Comparison of ENCODE assay signal across 25 cellular contexts in the genomic region with DNA sequence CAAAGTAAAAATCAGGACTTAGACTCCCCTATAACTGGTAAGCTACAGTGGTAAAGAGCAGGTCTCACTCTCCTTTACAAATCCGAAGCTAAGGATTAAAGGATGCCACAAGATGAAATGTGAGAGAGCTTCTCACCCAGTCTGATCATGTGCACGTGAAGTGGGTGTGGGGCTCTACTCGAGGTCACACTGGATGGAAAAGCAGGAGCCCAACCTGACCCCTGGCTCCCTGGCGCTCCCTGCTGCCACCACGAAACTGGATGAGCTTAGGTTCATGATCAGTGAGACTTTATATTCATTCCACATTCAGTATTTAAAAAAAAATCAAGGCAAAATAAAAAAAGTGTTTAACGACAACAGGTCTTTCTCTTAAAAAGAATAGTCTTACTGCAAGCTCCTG. TPM values are rescaled to one million over a fixed set of nuclear protein-coding genes. Genes with fewer than 3 reads are reported as not detected.
"Had no signal": no experiment of that assay in that cellular context is flagged by ENCODE, and none has a peak within 500 bp of the region (broad histone marks: within the 10 kb centered on the region; RNA-seq: fewer than 3 reads in every experiment).

No MANE protein-coding gene starts in this region.

- H3K4me1 ChIP-seq: esophagus muscularis mucosa, foreskin keratinocyte, gastrocnemius medialis, heart right ventricle had no signal

- H2AFZ ChIP-seq: hepatocyte had no signal

- H3K4me3 ChIP-seq: coronary artery, dorsolateral prefrontal cortex, esophagus muscularis mucosa, gastrocnemius medialis, heart right ventricle, hepatocyte had no signal

- H3K27me3 ChIP-seq: brain microvascular endothelial cell, esophagus muscularis mucosa, foreskin keratinocyte, gastrocnemius medialis, hepatocyte had no signal

- H3K9me3 ChIP-seq: gastrocnemius medialis had no signal

- H3K36me3 ChIP-seq: brain microvascular endothelial cell, esophagus muscularis mucosa, gastrocnemius medialis, heart right ventricle had no signal

- H3K27ac ChIP-seq: brain microvascular endothelial cell, coronary artery, esophagus muscularis mucosa, foreskin keratinocyte, gastrocnemius medialis, heart right ventricle, hepatocyte had no signal

- ATAC-seq: activated CD4-positive, CD25-positive, alpha-beta regulatory T cell treated with anti-CD3 and anti-CD28 coated beads, Interleukin-2, amount 50 U/mL, for 24 hours; activated CD8-positive, alpha-beta T cell treated with anti-CD3 and anti-CD28 coated beads for 36 hours; activated T-cell treated with anti-CD3 and anti-CD28 coated beads, Interleukin-2, amount 50 U/mL, for 4 hours; activated T-helper 17 cell treated with anti-CD3 and anti-CD28 coated beads, Interleukin-2, amount 50 U/mL, for 72 hours; foreskin keratinocyte; gastrocnemius medialis; heart right ventricle had no signal

- DNase-seq: activated B cell treated with CpG ODN at 0.5 μM for 24 hours; activated CD4-positive, alpha-beta T cell treated with anti-CD3 and anti-CD28 coated beads for 48 hours; activated CD4-positive, alpha-beta T cell treated with anti-CD3 and anti-CD28 coated beads, Interleukin-2, amount 50 U/mL, for 1 hour; activated CD4-positive, alpha-beta T cell treated with anti-CD3 and anti-CD28 coated beads, Interleukin-2, amount 50 U/mL, for 48 hours; activated CD8-positive, alpha-beta memory T cell treated with anti-CD3 and anti-CD28 coated beads for 24 hours; activated CD8-positive, alpha-beta T cell treated with anti-CD3 and anti-CD28 coated beads for 36 hours; activated effector memory CD4-positive, alpha-beta T cell treated with Interleukin-2 at 50 U/mL for 16 hours; activated gamma-delta T cell treated with Interleukin-2 at 50 U/mL for 16 hours; activated naive CD4-positive, alpha-beta T cell treated with anti-CD3 and anti-CD28 coated beads, Interleukin-2, amount 50 U/mL, for 16 hours; activated naive CD4-positive, alpha-beta T cell treated with Interleukin-2 at 50 U/mL for 16 hours; activated T-cell treated with anti-CD3 and anti-CD28 coated beads, Interleukin-2, amount 50 U/mL, for 4 hours; amniotic stem cell; brain microvascular endothelial cell; dorsolateral prefrontal cortex; effector memory CD4-positive, alpha-beta T cell; endodermal cell; foreskin keratinocyte; gastrocnemius medialis; heart right ventricle; T-helper 2 cell had no signal

- H3K79me2 ChIP-seq: hepatocyte had no signal

- H3K4me2 ChIP-seq: hepatocyte had no signal

RNA-seq across cellular contexts. Expression of gene FOXI2, which starts 21.7 kb away (rescaled TPM):
- polyA plus RNA-seq: foreskin keratinocyte, hepatocyte had no signal
